22 cellular contexts compared by ENCODE assay signal in the genomic region with DNA sequence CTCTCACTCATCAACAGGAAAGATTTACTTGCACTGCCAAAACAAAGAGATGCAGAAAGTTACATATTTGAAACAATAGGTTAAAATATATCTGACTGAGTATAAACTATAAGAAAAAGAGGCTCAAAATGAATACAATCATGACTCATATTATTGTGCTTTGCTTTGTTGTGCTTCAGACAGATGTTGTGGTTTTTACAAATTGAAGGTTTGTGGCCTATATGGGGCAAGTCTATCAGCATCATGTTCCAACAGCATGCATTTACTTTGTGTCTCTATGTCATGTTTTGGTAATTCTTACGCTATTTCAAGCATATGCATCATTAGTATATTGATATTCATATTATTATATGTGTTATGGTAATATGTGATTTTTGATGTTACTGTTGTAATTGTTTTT.
"Had no signal": no experiment of that assay in that cellular context is flagged by ENCODE, and none has a peak within 500 bp of the region (broad histone marks: within the 10 kb centered on the region; RNA-seq: fewer than 3 reads in every experiment).

No MANE protein-coding gene starts in this region.

- H3K27ac ChIP-seq: ascending aorta, VCaP had no signal

- H3K36me3 ChIP-seq: ascending aorta had no signal

- DNase-seq: activated CD4-positive, alpha-beta memory T cell treated with anti-CD3 and anti-CD28 coated beads for 36 hours; activated CD4-positive, alpha-beta T cell treated with anti-CD3 and anti-CD28 coated beads, Interleukin-2, amount 10 ng/mL, durations not matched to agents 7 days and 5 days; activated CD4-positive, CD25-positive, alpha-beta regulatory T cell; activated CD8-positive, alpha-beta memory T cell treated with anti-CD3 and anti-CD28 coated beads for 24 hours; activated naive CD4-positive, alpha-beta T cell treated with anti-CD3 and anti-CD28 coated beads, Interleukin-2, amount 50 U/mL, for 16 hours; activated naive CD8-positive, alpha-beta T cell treated with anti-CD3 and anti-CD28 coated beads, Interleukin-2, amount 10 ng/mL, durations not matched to agents 7 days and 5 days; activated T-cell treated with anti-CD3 and anti-CD28 coated beads for 4 hours; activated T-cell treated with anti-CD3 and anti-CD28 coated beads, Interleukin-2, amount 50 U/mL, for 48 hours; amniotic stem cell; NCI-H1048; NCI-H1930; NCI-H2107; NCI-H2171 treated with DMSO at 0.1 percent for 48 hours; NCI-H226; NCI-H526; NCI-H774; SIG-M5; T-helper 17 cell; T-helper 9 cell had no signal

- H3K4me3 ChIP-seq: ascending aorta had no signal

- H3K27me3 ChIP-seq: ascending aorta had no signal

- H3K9me3 ChIP-seq: ascending aorta had no signal

- ATAC-seq: activated T-helper 17 cell treated with anti-CD3 and anti-CD28 coated beads, Interleukin-2, amount 50 U/mL, for 72 hours; T-helper 17 cell had no signal

- H3K4me1 ChIP-seq: ascending aorta had no signal
